ENCODE assay signal across 28 cellular contexts in genomic region chr5:6553986-6554385, GRCh38.
"Had no signal": no experiment of that assay in that cellular context is flagged by ENCODE, and none has a peak within 500 bp of the region (broad histone marks: within the 10 kb centered on the region; RNA-seq: fewer than 3 reads in every experiment).

No MANE protein-coding gene starts in this region.

- H3K36me3 Mint-ChIP-seq: mesothelial cell of epicardium; naive B cell; natural killer cell; neural progenitor cell; stimulated activated memory B cell treated with anti-CD40 and anti-IgM and Interleukin-4, amounts not matched to agents 10 μg/mL and 1 μg/mL and 100 μg/mL, for 72 hours; type B pancreatic cell had no signal

- H3K4me2 ChIP-seq: hepatocyte, neural progenitor cell, smooth muscle cell had no signal

- DNase-seq: heart right ventricle; left colon; left lung; mesendoderm; naive B cell; natural killer cell; nephron progenitor cell; pancreas; posterior cingulate gyrus; retina; right lobe of liver; stimulated activated CD4-positive, alpha-beta T cell treated with anti-CD3 and anti-CD28 coated beads, Interleukin-1b, Interleukin-23, amount 100 ng/mL, for 48 hours; stimulated activated CD4-positive, alpha-beta T cell treated with anti-CD3 and anti-CD28 coated beads, Interleukin-2, amount 100 ng/mL, for 48 hours; stimulated activated CD4-positive, alpha-beta T cell treated with anti-CD3 and anti-CD28 coated beads, Interleukin-4, amount 100 ng/mL, for 4 hours; stimulated activated CD8-positive, alpha-beta memory T cell treated with anti-CD3 and anti-CD28 coated beads, Interleukin-4, amount 100 ng/mL, for 48 hours; stimulated activated naive CD4-positive, alpha-beta T cell treated with Interleukin-2 at 50 U/mL for 16 hours; stimulated activated naive CD8-positive, alpha-beta T cell treated with anti-CD3 and anti-CD28 coated beads, Interleukin-15, amount 100 ng/mL, for 72 hours; substantia nigra; uterus had no signal

- ATAC-seq: heart right ventricle; left colon; left lung; natural killer cell; pancreas; right lobe of liver; stimulated activated memory B cell treated with anti-CD40 and anti-IgM and Interleukin-4, amounts not matched to agents 10 μg/mL and 1 μg/mL and 100 μg/mL, for 72 hours; stimulated activated naive CD8-positive, alpha-beta T cell treated with anti-CD3 and anti-CD28 coated beads, Interleukin-15, amount 100 ng/mL, for 72 hours had no signal

- H3K4me3 ChIP-seq: heart right ventricle, hepatocyte, left lung, lung, neural progenitor cell, pancreas, prostate gland, right lobe of liver, smooth muscle cell, tibial nerve, uterus had no signal

- H3K4me1 Mint-ChIP-seq: mesothelial cell of epicardium; naive B cell; natural killer cell; nephron progenitor cell; stimulated activated memory B cell treated with anti-CD40 and anti-IgM and Interleukin-4, amounts not matched to agents 10 μg/mL and 1 μg/mL and 100 μg/mL, for 72 hours; stimulated activated naive CD8-positive, alpha-beta T cell treated with anti-CD3 and anti-CD28 coated beads, Interleukin-15, amount 100 ng/mL, for 72 hours had no signal

- H3K27me3 ChIP-seq: hepatocyte, neural progenitor cell, pancreas, right lobe of liver, tibial nerve, uterus had no signal

- H2AFZ ChIP-seq: hepatocyte, neural progenitor cell had no signal

- H3K4me3 Mint-ChIP-seq: mesothelial cell of epicardium; naive B cell; natural killer cell; nephron progenitor cell; neural progenitor cell; stimulated activated memory B cell treated with anti-CD40 and anti-IgM and Interleukin-4, amounts not matched to agents 10 μg/mL and 1 μg/mL and 100 μg/mL, for 72 hours; stimulated activated naive CD8-positive, alpha-beta T cell treated with anti-CD3 and anti-CD28 coated beads, Interleukin-15, amount 100 ng/mL, for 72 hours; type B pancreatic cell had no signal

- H3K36me3 ChIP-seq: heart right ventricle, left lung, neural progenitor cell, pancreas, prostate gland, right lobe of liver, tibial nerve, uterus had no signal

- H3K9me3 ChIP-seq: heart right ventricle, left lung, pancreas, prostate gland, right lobe of liver, tibial nerve, uterus had no signal

- H3K27ac Mint-ChIP-seq: mesothelial cell of epicardium; naive B cell; natural killer cell; nephron progenitor cell; neural progenitor cell; stimulated activated memory B cell treated with anti-CD40 and anti-IgM and Interleukin-4, amounts not matched to agents 10 μg/mL and 1 μg/mL and 100 μg/mL, for 72 hours; stimulated activated naive CD8-positive, alpha-beta T cell treated with anti-CD3 and anti-CD28 coated beads, Interleukin-15, amount 100 ng/mL, for 72 hours; type B pancreatic cell had no signal

- H3K4me1 ChIP-seq: heart right ventricle, left lung, neural progenitor cell, pancreas, prostate gland, right lobe of liver, tibial nerve, uterus had no signal

- H3K27ac ChIP-seq: heart right ventricle, hepatocyte, left lung, neural progenitor cell, pancreas, prostate gland, right lobe of liver, tibial nerve, uterus had no signal

- H3K9ac ChIP-seq: neural progenitor cell had no signal
